25 cellular contexts compared by ENCODE assay signal in genomic region chr16:31196324-31197088, GRCh38. TPM values are rescaled to one million over a fixed set of nuclear protein-coding genes. Genes with fewer than 3 reads are reported as not detected.
A peak's percentile ranks its signal among the peaks of the same experiment; 100 is the strongest.
DNase-seq lines count a peak whose midpoint lies in the region; ATAC-seq, FAIRE-seq and TF ChIP-seq lines count a peak whose summit lies in the region.
"Had no signal": no experiment of that assay in that cellular context is flagged by ENCODE, and none has a peak within 500 bp of the region (broad histone marks: within the 10 kb centered on the region; RNA-seq: fewer than 3 reads in every experiment).

No MANE protein-coding gene starts in this region.

- no peaks in the 10 kb centered on the region for H3K27me3 Mint-ChIP-seq in activated CD4-positive, alpha-beta T cell treated with anti-CD3 and anti-CD28 coated beads, Interleukin-2, amount 10 ng/mL, durations not matched to agents 7 days and 5 days
- H3K27me3 Mint-ChIP-seq in natural killer cell treated with Interleukin-12 subunit alpha and Interleukin-12 subunit beta and Interleukin-15 and Interleukin-18, amount 100 ng/mL, for 72 hours, result no peaks in the 10 kb centered on the region
- H3K27me3 Mint-ChIP-seq: naive B cell had no signal

- WGBS in GM12878 (ENCODE audit: insufficient coverage, insufficient replicate concordance, low lambda C conversion rate, missing lambda C conversion rate), result 91% methylated on average over 17 of the region's 17 CpGs

- peaks cover 4% of the 10 kb centered on the region; the same call in 1 of the 2 replicates for H3K79me2 ChIP-seq in GM12878 (ENCODE audit: control insufficient read depth, insufficient read depth, low read length)

- no peak overlapping the region for H3K9ac ChIP-seq in GM12878 (ENCODE audit: control insufficient read depth, insufficient read depth, low read length)

- no peak overlapping the region for H2AFZ ChIP-seq in GM12878 (ENCODE audit: control insufficient read depth, low read depth, low read length)

- POLR2A ChIA-PET in activated CD4-positive, alpha-beta T cell treated with anti-CD3 and anti-CD28 coated beads, Interleukin-2, amount 10 ng/mL, durations not matched to agents 7 days and 5 days (lab: Charles Lee), result interaction anchor here (1.8 kb wide), 1 partner anchor 7 kb away, joined by 4 read pairs; no protein-coding TSS in a partner anchor
- POLR2A ChIA-PET in GM12878 (lab: Charles Lee), result interaction anchor here (1.0 kb wide), 1 partner anchor 13 kb away, joined by 3 read pairs; no protein-coding TSS in a partner anchor

- TF ChIP-seq POLR2A in GM12878 (IDR thresholded peaks at IDR 0.05; ENCODE audit: low read depth, low read length), result peak; percentile 77

- H3K27ac ChIP-seq in GM12878 (ENCODE audit: control insufficient read depth, insufficient read depth), result no peak overlapping the region
- H3K27ac ChIP-seq: 22Rv1, C4-2B, upper lobe of left lung had no signal

- CTCF ChIA-PET in activated CD4-positive, alpha-beta T cell treated with anti-CD3 and anti-CD28 coated beads, Interleukin-2, amount 10 ng/mL, durations not matched to agents 7 days and 5 days (lab: Charles Lee), result interaction anchor here (1.2 to 1.7 kb wide), 2 partner anchors 11 to 13 kb away, joined by 3 read pairs; no protein-coding TSS in a partner anchor
- CTCF ChIA-PET in GM12878 (lab: Yijun Ruan, JAX), result interaction anchor here (1.5 kb wide), 1 partner anchor 11 kb away, joined by 4 read pairs; no protein-coding TSS in a partner anchor

- SMC1A ChIA-PET in GM12878 (lab: Charles Lee; ENCODE audit: uncharacterized antibody, unreplicated experiment), result interaction anchor here (1.6 kb wide), 1 partner anchor 11 kb away, joined by 3 read pairs; no protein-coding TSS in a partner anchor

- H3K9me3 ChIP-seq in GM12878 (replicated peaks; ENCODE audit: control insufficient read depth, insufficient read depth, low read length), result no peaks in the 10 kb centered on the region
- H3K9me3 ChIP-seq: upper lobe of left lung had no signal

- in situ Hi-C loops in GM12878 (cut with MboI), result no loop called here
- in situ Hi-C loops in ACHN (cut with HindIII; ENCODE audit: low pct_ligation_motif_present, low pct_unique_long_range_greater_than_20kb, low sequenced_read_pairs), result no loop called here

- FAIRE-seq in GM12878 (lab: Jason Lieb, UNC), result no peak
- FAIRE-seq: HTR-8/SVneo had no signal

- H3K4me1 Mint-ChIP-seq in activated CD4-positive, alpha-beta T cell treated with anti-CD3 and anti-CD28 coated beads, Interleukin-2, amount 10 ng/mL, durations not matched to agents 7 days and 5 days, result peaks cover 62% of the 10 kb centered on the region
- H3K4me1 Mint-ChIP-seq in natural killer cell treated with Interleukin-12 subunit alpha and Interleukin-12 subunit beta and Interleukin-15 and Interleukin-18, amount 100 ng/mL, for 72 hours (ENCODE audit: low read depth in 2 of 2), result peaks cover 48 to 60% of the 10 kb centered on the region in 2 donors

- H3K36me3 Mint-ChIP-seq in activated CD4-positive, alpha-beta T cell treated with anti-CD3 and anti-CD28 coated beads, Interleukin-2, amount 10 ng/mL, durations not matched to agents 7 days and 5 days (ENCODE audit: low read depth), result peaks cover 62% of the 10 kb centered on the region
- H3K36me3 Mint-ChIP-seq in natural killer cell treated with Interleukin-12 subunit alpha and Interleukin-12 subunit beta and Interleukin-15 and Interleukin-18, amount 100 ng/mL, for 72 hours, result peaks cover 25% of the 10 kb centered on the region

- TF ChIP-seq RAD21 in Ishikawa (IDR thresholded peaks at IDR 0.05; ENCODE audit: low read depth) (no peak), GM12878 (IDR thresholded peaks at IDR 0.05; ENCODE audit: insufficient read depth, low read depth, low read length) (no peak)

- TF ChIP-seq EP300 in Ishikawa (IDR thresholded peaks at IDR 0.05; ENCODE audit: borderline replicate concordance) (no peak), GM12878 (IDR thresholded peaks at IDR 0.05; ENCODE audit: borderline replicate concordance in 1 of 2, control insufficient read depth in 1 of 2, low read depth in 2 of 2, low read length in 2 of 2) (no peak)

- no peak overlapping the region for H3K4me2 ChIP-seq in GM12878 (ENCODE audit: control insufficient read depth, insufficient read depth)

- H3K27ac Mint-ChIP-seq in activated CD4-positive, alpha-beta T cell treated with anti-CD3 and anti-CD28 coated beads, Interleukin-2, amount 10 ng/mL, durations not matched to agents 7 days and 5 days, result peak overlapping the region; percentile 72
- peak overlapping the region; percentile 29 to 60 for H3K27ac Mint-ChIP-seq in natural killer cell treated with Interleukin-12 subunit alpha and Interleukin-12 subunit beta and Interleukin-15 and Interleukin-18, amount 100 ng/mL, for 72 hours

- RAD21 ChIA-PET in GM12878 (lab: Charles Lee; ENCODE audit: unreplicated experiment), result no interaction called here

- TF ChIP-seq CTCF in GM12878 (IDR thresholded peaks at IDR 0.05 in 2 of 3, conservative IDR thresholded peaks at IDR 0.05 in 1 of 3; ENCODE audit: control insufficient read depth in 2 of 3, extremely low read depth in 1 of 3, insufficient read depth in 1 of 3, low read depth in 3 of 3, low read length in 3 of 3), result no peak

- intact Hi-C loops in GM12878 (cut with micrococcal nuclease; ENCODE audit: unreplicated experiment), result no loop called here

- H3K4me3 Mint-ChIP-seq in activated CD4-positive, alpha-beta T cell treated with anti-CD3 and anti-CD28 coated beads, Interleukin-2, amount 10 ng/mL, durations not matched to agents 7 days and 5 days, result no peak overlapping the region
- peak overlapping the region; percentile 1 for H3K4me3 Mint-ChIP-seq in natural killer cell treated with Interleukin-12 subunit alpha and Interleukin-12 subunit beta and Interleukin-15 and Interleukin-18, amount 100 ng/mL, for 72 hours
- H3K4me3 Mint-ChIP-seq: naive B cell had no signal

- no peak overlapping the region for H3K4me3 ChIP-seq in GM12878
- H3K4me3 ChIP-seq: upper lobe of left lung had no signal

- H4K20me1 ChIP-seq in GM12878 (ENCODE audit: control insufficient read depth, insufficient read depth), result no peaks in the 10 kb centered on the region

- no peaks in the 10 kb centered on the region for H3K27me3 ChIP-seq in GM12878 (replicated peaks in 1 of 2; ENCODE audit: control insufficient read depth in 2 of 2, insufficient read depth in 2 of 2, low read length in 1 of 2)
- H3K27me3 ChIP-seq: upper lobe of left lung had no signal

- ATAC-seq in GM12878, result no peak
- ATAC-seq in natural killer cell treated with Interleukin-12 subunit alpha and Interleukin-12 subunit beta and Interleukin-15 and Interleukin-18, amount 100 ng/mL, for 72 hours, result peak; percentile 39 to 57
- ATAC-seq in GM19324 (IDR thresholded peaks at IDR 0.05; ENCODE audit: low FRiP score, unreplicated experiment), result no peak
- ATAC-seq: activated CD4-positive, CD25-positive, alpha-beta regulatory T cell treated with anti-CD3 and anti-CD28 coated beads, Interleukin-2, amount 50 U/mL, for 24 hours had no signal

- H3K9me3 Mint-ChIP-seq in activated CD4-positive, alpha-beta T cell treated with anti-CD3 and anti-CD28 coated beads, Interleukin-2, amount 10 ng/mL, durations not matched to agents 7 days and 5 days, result no peaks in the 10 kb centered on the region
- H3K9me3 Mint-ChIP-seq in natural killer cell treated with Interleukin-12 subunit alpha and Interleukin-12 subunit beta and Interleukin-15 and Interleukin-18, amount 100 ng/mL, for 72 hours, result no peaks in the 10 kb centered on the region
- H3K9me3 Mint-ChIP-seq: naive B cell had no signal

- H3K36me3 ChIP-seq in GM12878 (ENCODE audit: control insufficient read depth in 2 of 2, insufficient read depth in 2 of 2, low read length in 1 of 2), result peaks cover 14 to 36% of the 10 kb centered on the region in 2 experiments

- no TSS peak for BruUV-seq in GM12878 (replicated peaks; lab: Mats Ljungman, UMichigan)

- DNase-seq in activated CD4-positive, alpha-beta T cell treated with anti-CD3 and anti-CD28 coated beads, Interleukin-2, amount 10 ng/mL, durations not matched to agents 7 days and 5 days, result no peak
- DNase-seq in activated CD4-positive, alpha-beta T cell treated with anti-CD3 and anti-CD28 coated beads, Interleukin-2, amount 50 U/mL, for 48 hours, result no peak
- DNase-seq in GM12878 (ENCODE audit: low read depth, low spot score) (no peak), GM19238 (ENCODE audit: insufficient read length, low spot score) (no peak), ACHN (no peak)
- no peak for DNase-seq in natural killer cell treated with Interleukin-12 subunit alpha and Interleukin-12 subunit beta and Interleukin-15 and Interleukin-18, amount 100 ng/mL, for 72 hours (ENCODE audit: low spot score)
- DNase-seq: central memory CD4-positive, alpha-beta T cell; effector memory CD4-positive, alpha-beta T cell; head of caudate nucleus; naive B cell; NCI-H2029 treated with DMSO at 0.1 percent for 48 hours; NCI-H524; SHP77; stimulated activated naive CD4-positive, alpha-beta T cell; T-helper 2 cell had no signal

- H3K4me1 ChIP-seq in GM12878 (ENCODE audit: control insufficient read depth, insufficient read depth, low read length), result peaks cover 11% of the 10 kb centered on the region; the same call in 1 of the 2 replicates

RNA-seq across cellular contexts. Expression of gene PYCARD, which starts 6.1 kb away (rescaled TPM):
- 10 to 100 TPM; 66.8 to 68.0 TPM for total RNA-seq in activated CD4-positive, alpha-beta T cell treated with anti-CD3 and anti-CD28 coated beads, Interleukin-2, amount 10 ng/mL, durations not matched to agents 7 days and 5 days
- total RNA-seq in GM12878 (2013; cell fraction: nucleolus; rRNA removed), result 3.2 and 5.1 TPM in 2 replicates
- total RNA-seq in GM12878 (2014; rRNA removed) (65.7 and 81.4 TPM in 2 replicates), GM12878 (2014; rRNA removed; fragmentation: Illumina TruSeq; extraction: Trizol) (32.0 and 32.2 TPM in 2 replicates), GM12878 (2021) (59.5 and 65.7 TPM in 2 replicates)
- polyA plus RNA-seq in GM12878 (2011; ENCODE audit: low read depth), result 10.6 TPM
- polyA plus RNA-seq in GM12878 (2011; rRNA removed) (11.9 and 26.9 TPM in 2 replicates), GM12878 (2014; fragmentation: Illumina TruSeq; extraction: Trizol) (2.0 and 18.3 TPM in 2 replicates), GM12878 (2014; fragmentation: Nextera tagmentation; extraction: Ambion mirVana) (10 to 100 TPM in 1 of 2 experiments, 1 to 10 TPM in 1; 5.1 to 14.9 TPM), GM12878 (2014; rRNA removed) (94.1 and 106 TPM in 2 replicates), GM12878 (2016; fragmentation: Nextera tagmentation; extraction: Ambion mirVana) (10 to 100 TPM; 61.5 to 70.9 TPM)
- 41.7 and 76.2 TPM in 2 replicates for polyA plus RNA-seq in GM12878 (2011; cell fraction: cytosol; rRNA removed)
- 43.4 and 46.9 TPM in 2 replicates for polyA plus RNA-seq in GM12878 (2011; cell fraction: nucleus; rRNA removed)
- polyA plus RNA-seq in GM12878 (2012), result 34.9 and 40.3 TPM in 2 replicates
- 8.2 and 21.7 TPM in 2 replicates for polyA minus RNA-seq in GM12878 (2011; rRNA and poly(A)+ RNA removed)
- 13.0 and 15.6 TPM in 2 replicates for polyA minus RNA-seq in GM12878 (2011; cell fraction: cytosol; rRNA and poly(A)+ RNA removed)
- 5.7 and 7.5 TPM in 2 replicates for polyA minus RNA-seq in GM12878 (2011; cell fraction: nucleus; rRNA and poly(A)+ RNA removed)
- total RNA-seq in natural killer cell treated with Interleukin-12 subunit alpha and Interleukin-12 subunit beta and Interleukin-15 and Interleukin-18, amount 100 ng/mL, for 72 hours, result 10 to 100 TPM; 23.1 to 29.8 TPM

RNA-seq across cellular contexts. Expression of gene FUS, which starts 16.6 kb away (rescaled TPM):
- 100 to 1,000 TPM; 552 to 581 TPM for total RNA-seq in activated CD4-positive, alpha-beta T cell treated with anti-CD3 and anti-CD28 coated beads, Interleukin-2, amount 10 ng/mL, durations not matched to agents 7 days and 5 days
- total RNA-seq in GM12878 (2013; cell fraction: nucleolus; rRNA removed), result 304 and 315 TPM in 2 replicates
- 40.1 and 47.3 TPM in 2 replicates for total RNA-seq in GM12878 (2014; rRNA removed)
- 69.6 and 69.8 TPM in 2 replicates for total RNA-seq in GM12878 (2014; rRNA removed; fragmentation: Illumina TruSeq; extraction: Trizol)
- total RNA-seq in GM12878 (2021), result 509 and 521 TPM in 2 replicates
- 475 TPM for polyA plus RNA-seq in GM12878 (2011; ENCODE audit: low read depth)
- polyA plus RNA-seq in GM12878 (2011; rRNA removed), result 243 and 327 TPM in 2 replicates
- polyA plus RNA-seq in GM12878 (2011; cell fraction: cytosol; rRNA removed), result 186 and 237 TPM in 2 replicates
- 505 and 935 TPM in 2 replicates for polyA plus RNA-seq in GM12878 (2011; cell fraction: nucleus; rRNA removed)
- 371 and 917 TPM in 2 replicates for polyA plus RNA-seq in GM12878 (2012)
- 366 and 389 TPM in 2 replicates for polyA plus RNA-seq in GM12878 (2014; fragmentation: Illumina TruSeq; extraction: Trizol)
- 100 to 1,000 TPM in 1 of 2 experiments, 10 to 100 TPM in 1; 46.8 to 131 TPM for polyA plus RNA-seq in GM12878 (2014; fragmentation: Nextera tagmentation; extraction: Ambion mirVana)
- 480 and 547 TPM in 2 replicates for polyA plus RNA-seq in GM12878 (2014; rRNA removed)
- polyA plus RNA-seq in GM12878 (2016; fragmentation: Nextera tagmentation; extraction: Ambion mirVana), result 100 to 1,000 TPM; 366 to 437 TPM
- polyA minus RNA-seq in GM12878 (2011; rRNA and poly(A)+ RNA removed), result 116 and 126 TPM in 2 replicates
- polyA minus RNA-seq in GM12878 (2011; cell fraction: cytosol; rRNA and poly(A)+ RNA removed), result 108 and 169 TPM in 2 replicates
- 148 and 252 TPM in 2 replicates for polyA minus RNA-seq in GM12878 (2011; cell fraction: nucleus; rRNA and poly(A)+ RNA removed)
- 100 to 1,000 TPM; 625 to 840 TPM for total RNA-seq in natural killer cell treated with Interleukin-12 subunit alpha and Interleukin-12 subunit beta and Interleukin-15 and Interleukin-18, amount 100 ng/mL, for 72 hours

RNA-seq across cellular contexts. Expression of gene TRIM72, which starts 17.4 kb away (rescaled TPM):
- total RNA-seq in activated CD4-positive, alpha-beta T cell treated with anti-CD3 and anti-CD28 coated beads, Interleukin-2, amount 10 ng/mL, durations not matched to agents 7 days and 5 days, result not detected
- total RNA-seq in GM12878 (2013; cell fraction: nucleolus; rRNA removed), result 0.08 TPM in 1 of 2 replicates, not detected in the other
- total RNA-seq in GM12878 (2014; rRNA removed) (0.33 and 0.56 TPM in 2 replicates), GM12878 (2014; rRNA removed; fragmentation: Illumina TruSeq; extraction: Trizol) (0.13 and 0.14 TPM in 2 replicates), GM12878 (2021) (1.0 and 1.2 TPM in 2 replicates)
- polyA plus RNA-seq in GM12878 (2011; ENCODE audit: low read depth), result not detected
- polyA plus RNA-seq in GM12878 (2011; rRNA removed) (not detected in 2 replicates), GM12878 (2014; fragmentation: Illumina TruSeq; extraction: Trizol) (0.10 TPM in 1 of 2 replicates, not detected in the other), GM12878 (2014; fragmentation: Nextera tagmentation; extraction: Ambion mirVana) (under 1 TPM; 0.03 to 0.26 TPM), GM12878 (2014; rRNA removed) (0.29 and 0.36 TPM in 2 replicates), GM12878 (2016; fragmentation: Nextera tagmentation; extraction: Ambion mirVana) (under 1 TPM; 0.19 to 0.23 TPM)
- polyA plus RNA-seq in GM12878 (2011; cell fraction: cytosol; rRNA removed), result 0.01 and 0.02 TPM in 2 replicates
- polyA plus RNA-seq in GM12878 (2011; cell fraction: nucleus; rRNA removed), result 0.01 TPM in 1 of 2 replicates, not detected in the other
- 0.08 and 0.15 TPM in 2 replicates for polyA plus RNA-seq in GM12878 (2012)
- not detected in 2 replicates for polyA minus RNA-seq in GM12878 (2011; rRNA and poly(A)+ RNA removed)
- polyA minus RNA-seq in GM12878 (2011; cell fraction: cytosol; rRNA and poly(A)+ RNA removed), result not detected in 2 replicates
- not detected in 2 replicates for polyA minus RNA-seq in GM12878 (2011; cell fraction: nucleus; rRNA and poly(A)+ RNA removed)
- under 1 TPM in 1 of 2 donors, not detected in 1; 0.06 TPM for total RNA-seq in natural killer cell treated with Interleukin-12 subunit alpha and Interleukin-12 subunit beta and Interleukin-15 and Interleukin-18, amount 100 ng/mL, for 72 hours
- total RNA-seq: fibroblast of lung, lung microvascular endothelial cell, M059J had no signal
- polyA plus RNA-seq: fibroblast of lung had no signal

RNA-seq across cellular contexts. Expression of gene PYDC1, which starts 20.4 kb away (rescaled TPM):
- not detected for total RNA-seq in activated CD4-positive, alpha-beta T cell treated with anti-CD3 and anti-CD28 coated beads, Interleukin-2, amount 10 ng/mL, durations not matched to agents 7 days and 5 days
- total RNA-seq in GM12878 (2013; cell fraction: nucleolus; rRNA removed), result not detected in 2 replicates
- total RNA-seq in GM12878 (2014; rRNA removed) (not detected in 2 replicates), GM12878 (2014; rRNA removed; fragmentation: Illumina TruSeq; extraction: Trizol) (not detected in 2 replicates), GM12878 (2021) (not detected in 2 replicates)
- not detected for polyA plus RNA-seq in GM12878 (2011; ENCODE audit: low read depth)
- polyA plus RNA-seq in GM12878 (2011; rRNA removed) (not detected in 2 replicates), GM12878 (2014; fragmentation: Illumina TruSeq; extraction: Trizol) (not detected in 2 replicates), GM12878 (2014; fragmentation: Nextera tagmentation; extraction: Ambion mirVana) (not detected), GM12878 (2014; rRNA removed) (not detected in 2 replicates), GM12878 (2016; fragmentation: Nextera tagmentation; extraction: Ambion mirVana) (not detected)
- not detected in 2 replicates for polyA plus RNA-seq in GM12878 (2011; cell fraction: cytosol; rRNA removed)
- polyA plus RNA-seq in GM12878 (2011; cell fraction: nucleus; rRNA removed), result not detected in 2 replicates
- not detected in 2 replicates for polyA plus RNA-seq in GM12878 (2012)
- not detected in 2 replicates for polyA minus RNA-seq in GM12878 (2011; rRNA and poly(A)+ RNA removed)
- polyA minus RNA-seq in GM12878 (2011; cell fraction: cytosol; rRNA and poly(A)+ RNA removed), result not detected in 2 replicates
- polyA minus RNA-seq in GM12878 (2011; cell fraction: nucleus; rRNA and poly(A)+ RNA removed), result not detected in 2 replicates
- total RNA-seq in natural killer cell treated with Interleukin-12 subunit alpha and Interleukin-12 subunit beta and Interleukin-15 and Interleukin-18, amount 100 ng/mL, for 72 hours, result not detected
- total RNA-seq: fibroblast of lung, lung microvascular endothelial cell, M059J, upper lobe of left lung had no signal
- polyA plus RNA-seq: fibroblast of lung had no signal

RNA-seq across cellular contexts. Expression of gene PRSS36, which starts 46.6 kb away (rescaled TPM):
- 1 to 10 TPM in 1 of 2 experiments, under 1 TPM in 1; 0.89 to 1.7 TPM for total RNA-seq in activated CD4-positive, alpha-beta T cell treated with anti-CD3 and anti-CD28 coated beads, Interleukin-2, amount 10 ng/mL, durations not matched to agents 7 days and 5 days
- not detected in 2 replicates for total RNA-seq in GM12878 (2013; cell fraction: nucleolus; rRNA removed)
- total RNA-seq in GM12878 (2014; rRNA removed), result 0.11 and 0.44 TPM in 2 replicates
- 0.13 TPM in 1 of 2 replicates, not detected in the other for total RNA-seq in GM12878 (2014; rRNA removed; fragmentation: Illumina TruSeq; extraction: Trizol)
- 0.46 TPM in 1 of 2 replicates, not detected in the other for total RNA-seq in GM12878 (2021)
- not detected for polyA plus RNA-seq in GM12878 (2011; ENCODE audit: low read depth)
- polyA plus RNA-seq in GM12878 (2011; rRNA removed), result 0.11 and 0.17 TPM in 2 replicates
- 0.24 and 0.25 TPM in 2 replicates for polyA plus RNA-seq in GM12878 (2011; cell fraction: cytosol; rRNA removed)
- polyA plus RNA-seq in GM12878 (2011; cell fraction: nucleus; rRNA removed), result 0.15 and 0.72 TPM in 2 replicates
- 0.20 and 0.21 TPM in 2 replicates for polyA plus RNA-seq in GM12878 (2012)
- polyA plus RNA-seq in GM12878 (2014; fragmentation: Illumina TruSeq; extraction: Trizol), result not detected in 2 replicates
- not detected for polyA plus RNA-seq in GM12878 (2014; fragmentation: Nextera tagmentation; extraction: Ambion mirVana)
- polyA plus RNA-seq in GM12878 (2014; rRNA removed), result 0.20 and 0.47 TPM in 2 replicates
- polyA plus RNA-seq in GM12878 (2016; fragmentation: Nextera tagmentation; extraction: Ambion mirVana), result 1 to 10 TPM in 1 of 2 experiments, under 1 TPM in 1; 0.17 to 1.1 TPM
- 0.52 TPM in 1 of 2 replicates, not detected in the other for polyA minus RNA-seq in GM12878 (2011; rRNA and poly(A)+ RNA removed)
- 2.0 TPM in 1 of 2 replicates, not detected in the other for polyA minus RNA-seq in GM12878 (2011; cell fraction: cytosol; rRNA and poly(A)+ RNA removed)
- polyA minus RNA-seq in GM12878 (2011; cell fraction: nucleus; rRNA and poly(A)+ RNA removed), result 1.2 TPM in 1 of 2 replicates, not detected in the other
- total RNA-seq in natural killer cell treated with Interleukin-12 subunit alpha and Interleukin-12 subunit beta and Interleukin-15 and Interleukin-18, amount 100 ng/mL, for 72 hours, result 1 to 10 TPM in 1 of 2 donors, not detected in 1; 1.5 TPM

Comparison
In these comparisons a context has a peak if more than half of its experiments do, and no peak if none do; other contexts are left out.
1. ATAC-seq: peak in natural killer cell treated with Interleukin-12 subunit alpha and Interleukin-12 subunit beta and Interleukin-15 and Interleukin-18, amount 100 ng/mL, for 72 hours (2 of 2); none in GM12878 (single experiment) and GM19324 (single experiment).